ENCODE assay signal across 2 cellular contexts in the genomic region with DNA sequence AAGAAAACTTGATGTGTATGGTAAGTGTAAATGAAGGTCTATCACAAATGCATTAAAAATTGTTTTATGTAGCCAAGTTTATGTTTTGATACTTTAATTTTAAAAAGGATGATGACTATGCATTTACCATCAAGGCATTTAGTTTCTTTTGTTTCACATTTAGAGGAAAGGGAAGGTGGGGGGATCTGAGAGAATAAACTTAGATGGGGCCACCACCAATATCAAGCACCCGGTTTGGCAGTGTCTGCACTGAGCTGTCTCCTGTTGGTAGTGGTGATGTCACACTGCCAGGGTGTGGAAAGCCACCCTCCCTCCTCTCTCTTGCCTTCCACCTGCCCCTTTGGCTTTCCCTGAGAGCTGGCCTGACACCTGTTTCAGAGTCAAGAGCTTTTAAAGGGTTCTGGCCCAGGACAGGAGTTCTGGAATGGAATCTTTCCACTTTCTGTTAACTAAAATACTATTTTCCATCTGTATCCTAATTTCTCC.
A peak's percentile ranks its signal among the peaks of the same experiment; 100 is the strongest.
TF ChIP-seq lines count a peak whose summit lies in the region.

No MANE protein-coding gene starts in this region.

TF ChIP-seq in HCT116, 20 proteins besides CTCF, POLR2A, EP300 and RAD21:
- TF ChIP-seq EZH2phosphoT487 (IDR thresholded peaks at IDR 0.05; ENCODE audit: borderline replicate concordance): no peak
- 0 out of 2 replicates have a peak, but pooled peaks have one; percentile 10 for TF ChIP-seq JUND (IDR thresholded peaks at IDR 0.05)
- no peak for TF ChIP-seq SRF (IDR thresholded peaks at IDR 0.05; ENCODE audit: low read depth)
- no peak for TF ChIP-seq TCF7L2 (IDR thresholded peaks at IDR 0.05; ENCODE audit: borderline replicate concordance, extremely low read depth, insufficient read depth, insufficient read length)
- 0 out of 2 replicates have a peak, but pooled peaks have one; percentile 8 for TF ChIP-seq POLR2AphosphoS5 (IDR thresholded peaks at IDR 0.05; ENCODE audit: low read depth, low read length)
- TF ChIP-seq SP1 (IDR thresholded peaks at IDR 0.05; ENCODE audit: low read depth): no peak

TF ChIP-seq in GM12878, 131 proteins besides CTCF, POLR2A, EP300 and RAD21:
- TF ChIP-seq, protein P1, sequence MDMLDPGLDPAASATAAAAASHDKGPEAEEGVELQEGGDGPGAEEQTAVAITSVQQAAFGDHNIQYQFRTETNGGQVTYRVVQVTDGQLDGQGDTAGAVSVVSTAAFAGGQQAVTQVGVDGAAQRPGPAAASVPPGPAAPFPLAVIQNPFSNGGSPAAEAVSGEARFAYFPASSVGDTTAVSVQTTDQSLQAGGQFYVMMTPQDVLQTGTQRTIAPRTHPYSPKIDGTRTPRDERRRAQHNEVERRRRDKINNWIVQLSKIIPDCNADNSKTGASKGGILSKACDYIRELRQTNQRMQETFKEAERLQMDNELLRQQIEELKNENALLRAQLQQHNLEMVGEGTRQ (IDR thresholded peaks at IDR 0.05; ENCODE audit: borderline replicate concordance, low read depth, low read length): no peak
- no peak for TF ChIP-seq ZSCAN29 (IDR thresholded peaks at IDR 0.05)
- TF ChIP-seq E2F4 (IDR thresholded peaks at IDR 0.05; ENCODE audit: low read depth, low read length): no peak
- no peak for TF ChIP-seq TCF7 (IDR thresholded peaks at IDR 0.05; ENCODE audit: borderline replicate concordance)
- no peak for TF ChIP-seq YY1 (IDR thresholded peaks at IDR 0.05; ENCODE audit: low read depth, low read length)
- no peak for TF ChIP-seq ATF3 (IDR thresholded peaks at IDR 0.05; ENCODE audit: borderline replicate concordance, extremely low read depth, low read depth, low read length)
- TF ChIP-seq ZNF622 (IDR thresholded peaks at IDR 0.05): no peak
- TF ChIP-seq ZNF217 (IDR thresholded peaks at IDR 0.05): no peak
- no peak for TF ChIP-seq BHLHE40 (IDR thresholded peaks at IDR 0.05; ENCODE audit: borderline replicate concordance in 1 of 2, low read depth in 2 of 2, low read length in 1 of 2)
- TF ChIP-seq RFX5 (IDR thresholded peaks at IDR 0.05; ENCODE audit: low read depth, low read length): no peak
- TF ChIP-seq ZBTB40 (IDR thresholded peaks at IDR 0.05; ENCODE audit: borderline replicate concordance): no peak
- no peak for TF ChIP-seq NR2C2 (IDR thresholded peaks at IDR 0.05; ENCODE audit: borderline replicate concordance, control insufficient read depth, insufficient read length, low read depth)
- no peak for TF ChIP-seq TCF12 (IDR thresholded peaks at IDR 0.05; ENCODE audit: low read depth, low read length)
- no peak for TF ChIP-seq MEF2B (IDR thresholded peaks at IDR 0.05; ENCODE audit: partially characterized antibody, poor library complexity, severe bottlenecking)
- TF ChIP-seq ZNF384 (IDR thresholded peaks at IDR 0.05; ENCODE audit: borderline replicate concordance, low read depth, low read length): no peak
- TF ChIP-seq, protein P2, sequence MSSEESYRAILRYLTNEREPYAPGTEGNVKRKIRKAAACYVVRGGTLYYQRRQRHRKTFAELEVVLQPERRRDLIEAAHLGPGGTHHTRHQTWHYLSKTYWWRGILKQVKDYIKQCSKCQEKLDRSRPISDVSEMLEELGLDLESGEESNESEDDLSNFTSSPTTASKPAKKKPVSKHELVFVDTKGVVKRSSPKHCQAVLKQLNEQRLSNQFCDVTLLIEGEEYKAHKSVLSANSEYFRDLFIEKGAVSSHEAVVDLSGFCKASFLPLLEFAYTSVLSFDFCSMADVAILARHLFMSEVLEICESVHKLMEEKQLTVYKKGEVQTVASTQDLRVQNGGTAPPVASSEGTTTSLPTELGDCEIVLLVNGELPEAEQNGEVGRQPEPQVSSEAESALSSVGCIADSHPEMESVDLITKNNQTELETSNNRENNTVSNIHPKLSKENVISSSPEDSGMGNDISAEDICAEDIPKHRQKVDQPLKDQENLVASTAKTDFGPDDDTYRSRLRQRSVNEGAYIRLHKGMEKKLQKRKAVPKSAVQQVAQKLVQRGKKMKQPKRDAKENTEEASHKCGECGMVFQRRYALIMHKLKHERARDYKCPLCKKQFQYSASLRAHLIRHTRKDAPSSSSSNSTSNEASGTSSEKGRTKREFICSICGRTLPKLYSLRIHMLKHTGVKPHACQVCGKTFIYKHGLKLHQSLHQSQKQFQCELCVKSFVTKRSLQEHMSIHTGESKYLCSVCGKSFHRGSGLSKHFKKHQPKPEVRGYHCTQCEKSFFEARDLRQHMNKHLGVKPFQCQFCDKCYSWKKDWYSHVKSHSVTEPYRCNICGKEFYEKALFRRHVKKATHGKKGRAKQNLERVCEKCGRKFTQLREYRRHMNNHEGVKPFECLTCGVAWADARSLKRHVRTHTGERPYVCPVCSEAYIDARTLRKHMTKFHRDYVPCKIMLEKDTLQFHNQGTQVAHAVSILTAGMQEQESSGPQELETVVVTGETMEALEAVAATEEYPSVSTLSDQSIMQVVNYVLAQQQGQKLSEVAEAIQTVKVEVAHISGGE (CRISPR knock-in tag; IDR thresholded peaks at IDR 0.05): no peak
TF ChIP-seq in GM12878: peak in this region for 0.
